Comparison of ENCODE assay signal across 10 cellular contexts in the genomic region with DNA sequence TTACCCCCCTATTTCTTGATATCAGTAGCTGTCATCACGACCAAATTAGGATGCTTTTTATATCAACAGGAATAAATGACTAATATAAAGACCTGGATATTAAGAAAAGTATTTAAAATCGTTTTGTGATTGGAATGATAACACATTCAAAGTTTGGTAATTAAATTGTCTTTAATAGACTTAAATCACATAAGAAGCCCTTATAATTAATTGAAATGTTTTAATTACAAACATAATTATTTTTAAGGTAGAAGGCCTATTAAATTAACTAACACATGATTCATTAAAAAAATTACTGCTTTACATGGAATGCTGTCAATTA.
"Had no signal": no experiment of that assay in that cellular context is flagged by ENCODE, and none has a peak within 500 bp of the region (broad histone marks: within the 10 kb centered on the region; RNA-seq: fewer than 3 reads in every experiment).

No MANE protein-coding gene starts in this region.

- H3K4me3 ChIP-seq: esophagus muscularis mucosa, thyroid gland, vagina had no signal

- H3K27ac ChIP-seq: esophagus muscularis mucosa, thyroid gland, vagina had no signal

- H3K36me3 ChIP-seq: esophagus muscularis mucosa, thyroid gland, vagina had no signal

- H3K27me3 ChIP-seq: thyroid gland, vagina had no signal

- H3K27ac Mint-ChIP-seq: activated naive CD4-positive, alpha-beta T cell treated with anti-CD3 and anti-CD28 coated beads, Interleukin-2, amount 10 ng/mL, durations not matched to agents 7 days and 5 days; activated T-helper 2 cell treated with anti-CD3 and anti-CD28 coated beads, Interferon-gamma antibody, Interleukin-2, Interleukin-4, amounts not matched to agents 10 μg/mL and 5 μg/mL and 100 μg/mL, durations not matched to agents 14 hours and 24 hours and 36 hours; memory B cell; stimulated activated naive B cell treated with anti-CD40 and anti-IgM and Interleukin-4, amounts not matched to agents 10 μg/mL and 1 μg/mL and 100 μg/mL, for 72 hours; T-helper 2 cell treated with Interferon-gamma antibody and Interleukin-4, amounts not matched to agents 5 μg/mL and 100 μg/mL, for 36 hours had no signal

- H3K9me3 Mint-ChIP-seq: activated naive CD4-positive, alpha-beta T cell treated with anti-CD3 and anti-CD28 coated beads, Interleukin-2, amount 10 ng/mL, durations not matched to agents 7 days and 5 days; activated T-helper 2 cell treated with anti-CD3 and anti-CD28 coated beads, Interferon-gamma antibody, Interleukin-2, Interleukin-4, amounts not matched to agents 10 μg/mL and 5 μg/mL and 100 μg/mL, durations not matched to agents 14 hours and 24 hours and 36 hours; memory B cell; stimulated activated naive B cell treated with anti-CD40 and anti-IgM and Interleukin-4, amounts not matched to agents 10 μg/mL and 1 μg/mL and 100 μg/mL, for 72 hours; T-helper 2 cell treated with Interferon-gamma antibody and Interleukin-4, amounts not matched to agents 5 μg/mL and 100 μg/mL, for 36 hours had no signal

- DNase-seq: left ventricle myocardium superior had no signal

- H3K9me3 ChIP-seq: esophagus muscularis mucosa, thyroid gland, vagina had no signal

- H3K4me3 Mint-ChIP-seq: activated naive CD4-positive, alpha-beta T cell treated with anti-CD3 and anti-CD28 coated beads, Interleukin-2, amount 10 ng/mL, durations not matched to agents 7 days and 5 days; memory B cell; stimulated activated naive B cell treated with anti-CD40 and anti-IgM and Interleukin-4, amounts not matched to agents 10 μg/mL and 1 μg/mL and 100 μg/mL, for 72 hours; T-helper 2 cell treated with Interferon-gamma antibody and Interleukin-4, amounts not matched to agents 5 μg/mL and 100 μg/mL, for 36 hours had no signal

- H3K4me1 ChIP-seq: esophagus muscularis mucosa, thyroid gland, vagina had no signal

- H3K27me3 Mint-ChIP-seq: naive thymus-derived CD8-positive, alpha-beta T cell had no signal

- H3K36me3 Mint-ChIP-seq: memory B cell; naive thymus-derived CD8-positive, alpha-beta T cell; stimulated activated naive B cell treated with anti-CD40 and anti-IgM and Interleukin-4, amounts not matched to agents 10 μg/mL and 1 μg/mL and 100 μg/mL, for 72 hours had no signal
